ENCODE assay signal across 8 cellular contexts in the genomic region with DNA sequence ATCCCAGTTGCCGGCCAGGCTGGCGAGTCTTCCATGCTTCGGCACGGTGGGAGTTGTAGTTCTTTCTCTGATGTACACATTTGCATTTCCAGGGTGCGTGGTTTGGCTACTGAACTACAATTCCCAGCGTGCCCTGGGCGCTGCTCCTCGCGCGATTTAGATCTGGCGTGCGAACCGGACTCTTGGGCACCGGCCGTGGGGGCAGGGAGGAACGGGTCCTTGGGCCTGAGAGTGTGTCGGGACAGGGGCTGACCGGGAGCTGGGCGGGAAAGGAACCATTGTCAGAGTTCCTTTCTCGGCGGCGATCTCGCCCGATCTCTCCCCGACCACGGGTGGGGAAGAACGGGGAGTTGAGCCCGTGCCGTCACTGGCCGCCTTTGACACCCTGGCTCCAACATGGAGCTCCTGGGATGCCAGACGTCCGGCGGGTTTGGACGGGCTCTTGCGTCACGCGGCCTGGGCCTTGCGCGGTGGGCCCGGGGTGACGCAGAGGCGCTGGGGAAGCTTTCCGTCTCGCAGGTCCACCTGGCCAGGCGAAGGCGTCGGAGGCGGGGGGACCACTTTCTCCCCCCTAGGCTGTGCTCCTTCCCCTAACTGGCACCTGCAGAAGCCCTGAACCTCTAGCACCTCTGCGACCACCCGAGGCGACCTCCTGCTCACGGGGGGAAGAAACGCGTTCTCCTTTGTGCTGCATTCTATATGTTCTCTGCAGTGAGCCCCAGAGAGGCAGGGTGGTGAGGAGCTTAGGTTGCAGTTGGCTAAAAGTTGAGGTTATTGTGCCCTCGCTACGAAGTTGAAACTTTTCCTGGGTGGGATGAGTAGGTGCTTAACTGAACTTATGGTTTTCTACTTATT. TPM values are rescaled to one million over a fixed set of nuclear protein-coding genes. Genes with fewer than 3 reads are reported as not detected.
A peak's percentile ranks its signal among the peaks of the same experiment; 100 is the strongest.
DNase-seq lines count a peak whose midpoint lies in the region; FAIRE-seq and TF ChIP-seq lines count a peak whose summit lies in the region.

No MANE protein-coding gene starts in this region.

- H3K27ac Mint-ChIP-seq in HFFc6 (peak overlapping the region; percentile 98), neural progenitor cell (peak overlapping the region; percentile 96)
- peak overlapping the region; percentile 99 for H3K27ac Mint-ChIP-seq in activated naive CD4-positive, alpha-beta T cell treated with anti-CD3 and anti-CD28 coated beads for 36 hours

- H3K4me1 Mint-ChIP-seq in HFFc6 (ENCODE audit: low read depth) (peaks cover 46% of the 10 kb centered on the region), neural progenitor cell (peaks cover 31% of the 10 kb centered on the region)
- peaks cover 39% of the 10 kb centered on the region for H3K4me1 Mint-ChIP-seq in activated naive CD4-positive, alpha-beta T cell treated with anti-CD3 and anti-CD28 coated beads for 36 hours (ENCODE audit: low read depth)

- peak overlapping the region; percentile 87 for H3K4me3 ChIP-seq in SJSA1
- peak overlapping the region; percentile 91 for H3K4me3 ChIP-seq in neural progenitor cell
- peak overlapping the region; percentile 58 to 99 (median 92) for H3K4me3 ChIP-seq in stomach

- peaks cover 18% of the 10 kb centered on the region for H3K36me3 Mint-ChIP-seq in HFFc6 (ENCODE audit: low read depth)
- H3K36me3 Mint-ChIP-seq in activated naive CD4-positive, alpha-beta T cell treated with anti-CD3 and anti-CD28 coated beads for 36 hours (ENCODE audit: low read depth) = peaks cover 10% of the 10 kb centered on the region
- peaks cover 3% of the 10 kb centered on the region for H3K36me3 Mint-ChIP-seq in neural progenitor cell

- peak; percentile 91 for DNase-seq in GM03348 (ENCODE audit: low spot score)
- peak; percentile 94 for DNase-seq in HFFc6
- DNase-seq in MV-4-11 (lab: John Stamatoyannopoulos, UW) = peak; percentile 94
- DNase-seq in SJSA1 (ENCODE audit: low read depth in 1 of 2, low spot score in 2 of 2) = peak; percentile 94 to 95
- peak; percentile 92 for DNase-seq in activated naive CD4-positive, alpha-beta T cell treated with anti-CD3 and anti-CD28 coated beads for 36 hours
- DNase-seq in frontal cortex (ENCODE audit: low spot score in 2 of 2) = peak; percentile 80 to 81
- DNase-seq in neural progenitor cell (ENCODE audit: low spot score) = peak; percentile 97
- peak; percentile 93 for DNase-seq in stomach

- no peaks in the 10 kb centered on the region for H3K27me3 ChIP-seq in SJSA1 (replicated peaks)
- H3K27me3 ChIP-seq in neural progenitor cell = no peaks in the 10 kb centered on the region
- no peaks in the 10 kb centered on the region for H3K27me3 ChIP-seq in stomach

- peaks cover 9% of the 10 kb centered on the region for H3K27me3 Mint-ChIP-seq in HFFc6 (ENCODE audit: insufficient read depth)
- H3K27me3 Mint-ChIP-seq in activated naive CD4-positive, alpha-beta T cell treated with anti-CD3 and anti-CD28 coated beads for 36 hours (ENCODE audit: low read depth) = no peaks in the 10 kb centered on the region
- H3K27me3 Mint-ChIP-seq in neural progenitor cell (ENCODE audit: insufficient read depth, low read depth) = peaks cover 4% of the 10 kb centered on the region

- H3F3A ChIP-seq in neural progenitor cell (ENCODE audit: low read depth) = peaks cover 12% of the 10 kb centered on the region

- peak; percentile 11 for TF ChIP-seq EP300 in stomach (IDR thresholded peaks at IDR 0.05)

- peak overlapping the region; percentile 96 for H3K4me2 ChIP-seq in neural progenitor cell

- TF ChIP-seq POLR2A in stomach (IDR thresholded peaks at IDR 0.05) = no peak

- peak overlapping the region; percentile 88 for H3K27ac ChIP-seq in SJSA1
- peak overlapping the region; percentile 86 for H3K27ac ChIP-seq in neural progenitor cell
- peak overlapping the region; percentile 92 to 100 (median 99) for H3K27ac ChIP-seq in stomach

- TF ChIP-seq CTCF in HFFc6 (IDR thresholded peaks at IDR 0.05) (no peak), neural progenitor cell (IDR thresholded peaks at IDR 0.05) (no peak), stomach (IDR thresholded peaks at IDR 0.05) (no peak)

- H3K9ac ChIP-seq in neural progenitor cell = peak overlapping the region; percentile 93

- H2AFZ ChIP-seq in neural progenitor cell (replicated peaks) = peak overlapping the region; percentile 79

- intact Hi-C loops in activated naive CD4-positive, alpha-beta T cell treated with anti-CD3 and anti-CD28 coated beads for 36 hours (cut with micrococcal nuclease) = loop anchor here (1.0 to 10.0 kb wide), 9 partner anchors 29 to 1436 kb away; a partner anchor contains a TSS
- intact Hi-C loops in stomach (cut with DNase I; ENCODE audit: low total_unique reads) = no loop called here

- H3K9me3 Mint-ChIP-seq in HFFc6 (no peaks in the 10 kb centered on the region), neural progenitor cell (no peaks in the 10 kb centered on the region)
- no peaks in the 10 kb centered on the region for H3K9me3 Mint-ChIP-seq in activated naive CD4-positive, alpha-beta T cell treated with anti-CD3 and anti-CD28 coated beads for 36 hours

- FAIRE-seq in frontal cortex (lab: Jason Lieb, UNC) = no peak

- peaks cover 20% of the 10 kb centered on the region for H4K20me1 ChIP-seq in neural progenitor cell (ENCODE audit: low read depth)

- H3K79me2 ChIP-seq in neural progenitor cell (ENCODE audit: low read depth) = peaks cover 52% of the 10 kb centered on the region

- H3K9me3 ChIP-seq in SJSA1 (replicated peaks) (no peaks in the 10 kb centered on the region), neural progenitor cell (ENCODE audit: low read depth) (no peaks in the 10 kb centered on the region), stomach (no peaks in the 10 kb centered on the region)

- CTCF ChIA-PET in activated naive CD4-positive, alpha-beta T cell treated with anti-CD3 and anti-CD28 coated beads for 36 hours (lab: Charles Lee) = interaction anchor here (0.6 to 1.2 kb wide), 3 partner anchors 21 to 617 kb away, joined by 3 to 5 read pairs (median 4); a partner anchor contains a TSS

- peaks cover 21% of the 10 kb centered on the region for H3K36me3 ChIP-seq in SJSA1
- peaks cover 5% of the 10 kb centered on the region for H3K36me3 ChIP-seq in neural progenitor cell
- peaks cover 0 to 9% (median 5%) of the 10 kb centered on the region in 4 donors for H3K36me3 ChIP-seq in stomach

- peaks cover 17% of the 10 kb centered on the region for H3K4me1 ChIP-seq in SJSA1 (replicated peaks)
- peaks cover 17% of the 10 kb centered on the region for H3K4me1 ChIP-seq in neural progenitor cell
- H3K4me1 ChIP-seq in stomach = peaks cover 21 to 64% (median 45%) of the 10 kb centered on the region in 4 donors

- H3K4me3 Mint-ChIP-seq in HFFc6 (peak overlapping the region; percentile 93), neural progenitor cell (peak overlapping the region; percentile 98)
- H3K4me3 Mint-ChIP-seq in activated naive CD4-positive, alpha-beta T cell treated with anti-CD3 and anti-CD28 coated beads for 36 hours = peak overlapping the region; percentile 99

- 0 to 1% (median 0%) methylated on average over 39 to 56 of the region's 56 CpGs for WGBS in stomach, 5 donors

RNA-seq across cellular contexts. Expression of a gene that starts 0.8 kb away (rescaled TPM):
- total RNA-seq in HFFc6 (2021; fragmentation: NEBNext Ultra II Directional; extraction: Animal tissue kit (Norgen Biotek cat#: 25700)) = 10 to 100 TPM; 25.4 to 30.0 (median 27.5) TPM
- total RNA-seq in SJSA1 (2014; rRNA removed; shearing (Covaris generic)) = 86.7 and 89.6 TPM in 2 replicates
- total RNA-seq in activated naive CD4-positive, alpha-beta T cell treated with anti-CD3 and anti-CD28 coated beads for 36 hours = 10 to 100 TPM; 47.3 to 50.5 TPM
- 85.6 TPM for total RNA-seq in frontal cortex
- total RNA-seq in neural progenitor cell (ENCODE audit: low replicate concordance) = 82.2 and 110 TPM in 2 replicates
- total RNA-seq in stomach = 100 to 1,000 TPM in 2 of 5 donors, 10 to 100 TPM in 3; 37.9 to 137 (median 76.4) TPM
- 10 to 100 TPM; 19.9 to 44.4 (median 42.4) TPM for polyA plus RNA-seq in stomach

RNA-seq across cellular contexts. Expression of a gene that starts 29.8 kb away (rescaled TPM):
- under 1 TPM; 0.11 to 0.77 (median 0.47) TPM for total RNA-seq in HFFc6 (2021; fragmentation: NEBNext Ultra II Directional; extraction: Animal tissue kit (Norgen Biotek cat#: 25700))
- 0.09 and 0.39 TPM in 2 replicates for total RNA-seq in SJSA1 (2014; rRNA removed; shearing (Covaris generic))
- under 1 TPM; 0.81 to 0.88 TPM for total RNA-seq in activated naive CD4-positive, alpha-beta T cell treated with anti-CD3 and anti-CD28 coated beads for 36 hours
- 2.4 TPM for total RNA-seq in frontal cortex
- total RNA-seq in neural progenitor cell (ENCODE audit: low replicate concordance) = 0.40 and 0.45 TPM in 2 replicates
- 1 to 10 TPM in 3 of 5 donors, not detected in 2; 1.2 to 5.9 (median 2.9) TPM for total RNA-seq in stomach
- polyA plus RNA-seq in stomach = 1 to 10 TPM in 2 of 3 donors, under 1 TPM in 1; 1.00 to 3.9 (median 1.4) TPM

Comparison
In these comparisons a context has a peak if more than half of its experiments do, and no peak if none do; other contexts are left out.
1. Peak in every context shown above with its lines: DNase-seq, H3K4me3 ChIP-seq and H3K27ac ChIP-seq.